1 cellular context compared by ENCODE assay signal in genomic region chr11:73662445-73663157, GRCh38.
TF ChIP-seq lines count a peak whose summit lies in the region.

No MANE protein-coding gene starts in this region.

TF ChIP-seq in HepG2, 621 proteins besides CTCF, POLR2A, EP300 and RAD21:
- TF ChIP-seq POLR2G (IDR thresholded peaks at IDR 0.05; ENCODE audit: low read depth, low read length): peak; percentile 16; the same call in 1 of the 2 replicates
- no peak for TF ChIP-seq HINFP (CRISPR knock-in tag; IDR thresholded peaks at IDR 0.05; ENCODE audit: low read depth)
